In genomic region chrX:118115948-118116307, GRCh38 we compare ENCODE assay signal across 9 cellular contexts. TPM values are rescaled to one million over a fixed set of nuclear protein-coding genes. Genes with fewer than 3 reads are reported as not detected.
DNase-seq lines count a peak whose midpoint lies in the region; ATAC-seq, FAIRE-seq and TF ChIP-seq lines count a peak whose summit lies in the region.
"Had no signal": no experiment of that assay in that cellular context is flagged by ENCODE, and none has a peak within 500 bp of the region (broad histone marks: within the 10 kb centered on the region; RNA-seq: fewer than 3 reads in every experiment).

No MANE protein-coding gene starts in this region.

- H3K36me3 ChIP-seq in A673 (ENCODE audit: insufficient read depth, low read length, poor library complexity, severe bottlenecking) (no peaks in the 10 kb centered on the region), HUES48 (ENCODE audit: control insufficient read depth, insufficient read depth, low read length) (no peaks in the 10 kb centered on the region), mesodermal cell (ENCODE audit: control insufficient read depth, insufficient read depth, low read length) (no peaks in the 10 kb centered on the region)

- H3K4me1 ChIP-seq in A673 (ENCODE audit: insufficient read depth, low read length, poor library complexity, severe bottlenecking) (no peaks in the 10 kb centered on the region), HUES48 (ENCODE audit: control insufficient read depth, insufficient read depth, low read length) (peaks cover 15% of the 10 kb centered on the region), mesodermal cell (ENCODE audit: control insufficient read depth, insufficient read depth, low read length, poor library complexity, severe bottlenecking) (peaks cover 3% of the 10 kb centered on the region)

- H3K9me3 ChIP-seq in A673 (ENCODE audit: low read depth, low read length, poor library complexity, severe bottlenecking) (no peaks in the 10 kb centered on the region), HUES48 (ENCODE audit: control insufficient read depth, insufficient read depth, low read length) (no peaks in the 10 kb centered on the region), mesodermal cell (ENCODE audit: control insufficient read depth, low read length) (no peaks in the 10 kb centered on the region)

- intact Hi-C loops in A673 (cut with micrococcal nuclease; ENCODE audit: unreplicated experiment), result loop anchor here (10.0 kb wide), 1 partner anchor 109 kb away; no protein-coding TSS in a partner anchor

- DNase-seq in A673 (ENCODE audit: low spot score) (peak; percentile 8), choroid plexus epithelial cell (ENCODE audit: low read depth) (no peak), NK-92 (lab: John Stamatoyannopoulos, UW; ENCODE audit: unreplicated experiment) (no peak), frontal cortex (ENCODE audit: low spot score in 2 of 2) (no peak)

- H3K4me3 ChIP-seq in A673 (ENCODE audit: low read depth, low read length, poor library complexity, severe bottlenecking) (peak overlapping the region; percentile 63), HUES48 (ENCODE audit: low read depth, low read length) (peak overlapping the region; percentile 86), choroid plexus epithelial cell (ENCODE audit: low read depth, low read length) (peak overlapping the region; percentile 50), mesodermal cell (ENCODE audit: extremely low read depth, insufficient read depth, low read length, poor library complexity, severe bottlenecking) (peak overlapping the region; percentile 46)

- no peak for FAIRE-seq in frontal cortex (lab: Jason Lieb, UNC)

- CTCF ChIA-PET in A673 (lab: Charles Lee), result no interaction called here

- H3K27ac ChIP-seq in A673 (ENCODE audit: low read depth, low read length, poor library complexity, severe bottlenecking) (peak overlapping the region; percentile 65), HUES48 (ENCODE audit: low read depth, low read length) (no peak overlapping the region), mesodermal cell (ENCODE audit: low read depth, low read length, severe bottlenecking) (no peak overlapping the region)
- H3K27ac ChIP-seq: RWPE1 had no signal

- H3K27me3 ChIP-seq in A673 (replicated peaks; ENCODE audit: insufficient read depth, low read depth, low read length, poor library complexity) (no peaks in the 10 kb centered on the region), HUES48 (ENCODE audit: control insufficient read depth, insufficient read depth, low read length) (peaks cover 39% of the 10 kb centered on the region)

- POLR2A ChIA-PET in A673 (lab: Charles Lee; ENCODE audit: low non-redundant PET), result interaction anchor here (0.5 to 0.6 kb wide), 2 partner anchors 10 to 190 kb away, joined by 3 to 7 read pairs; no protein-coding TSS in a partner anchor

- ATAC-seq in HG02623 (IDR thresholded peaks at IDR 0.05; ENCODE audit: unreplicated experiment) (no peak), GM18907 (IDR thresholded peaks at IDR 0.05; ENCODE audit: unreplicated experiment) (no peak)

- no TSS peak for BruUV-seq in A673 (replicated peaks; lab: Mats Ljungman, UMichigan)

- no peak for TF ChIP-seq CTCF in A673 (conservative IDR thresholded peaks at IDR 0.05; ENCODE audit: low read depth, low read length)
- TF ChIP-seq CTCF in choroid plexus epithelial cell (conservative IDR thresholded peaks at IDR 0.05; ENCODE audit: low read depth, low read length), result no peak

- 7% methylated on average over 11 of the region's 11 CpGs; no CpG with 5 or more reads in 1 of the 2 experiments for WGBS in mesodermal cell (ENCODE audit: insufficient coverage in 2 of 2), 2 experiments

- peak overlapping the region; percentile 60 for H3K9ac ChIP-seq in HUES48 (ENCODE audit: low read depth, low read length)

RNA-seq across cellular contexts. Expression of gene KLHL13, which starts 0.7 kb away (rescaled TPM):
- 44.7 and 46.3 TPM in 2 replicates for total RNA-seq in A673 (2021)
- polyA plus RNA-seq in mesodermal cell (2013, experiment 1 of 2), result 5.3 TPM
- polyA plus RNA-seq in mesodermal cell (2013, experiment 2 of 2), result 5.5 TPM
- 93.3 TPM for total RNA-seq in frontal cortex
